ENCODE assay signal across 2 cellular contexts in genomic region chr11:45884596-45885185, GRCh38.
TF ChIP-seq lines count a peak whose summit lies in the region.

No MANE protein-coding gene starts in this region.

TF ChIP-seq in K562, 482 proteins besides CTCF, POLR2A, EP300 and RAD21:
- peak in 1 of 2 experiments; percentile 4; a peak in 1 of 4 replicates for TF ChIP-seq SIN3A (IDR thresholded peaks at IDR 0.05; ENCODE audit: borderline replicate concordance in 2 of 2, control insufficient read depth in 1 of 2, low read depth in 2 of 2, low read length in 2 of 2)
- no peak for TF ChIP-seq CBFA2T3 (IDR thresholded peaks at IDR 0.05)

TF ChIP-seq in neural cell, 6 proteins besides CTCF, POLR2A, EP300 and RAD21:
- no peak for TF ChIP-seq EZH2 (IDR thresholded peaks at IDR 0.05; ENCODE audit: borderline replicate concordance, insufficient read depth, low read length, poor library complexity, severe bottlenecking)
- TF ChIP-seq REST (IDR thresholded peaks at IDR 0.05; ENCODE audit: borderline replicate concordance): no peak
- no peak for TF ChIP-seq MXI1 (conservative IDR thresholded peaks at IDR 0.05; ENCODE audit: poor library complexity, severe bottlenecking)
- TF ChIP-seq SMC3 (conservative IDR thresholded peaks at IDR 0.05; ENCODE audit: poor library complexity): no peak
- no peak for TF ChIP-seq TAF1 (IDR thresholded peaks at IDR 0.05; ENCODE audit: low read depth)
- no peak for TF ChIP-seq POLR2AphosphoS5 (IDR thresholded peaks at IDR 0.05)
